ENCODE assay signal across 1 cellular context in genomic region chr18:23154823-23155517, GRCh38.
TF ChIP-seq lines count a peak whose summit lies in the region.

No MANE protein-coding gene starts in this region.

TF ChIP-seq in IMR-90, 13 proteins besides CTCF, POLR2A, EP300 and RAD21:
- TF ChIP-seq CHD1 (IDR thresholded peaks at IDR 0.05; ENCODE audit: low read depth, low read length): no peak
- TF ChIP-seq SMC3 (IDR thresholded peaks at IDR 0.05; ENCODE audit: low read depth, low read length): no peak
- TF ChIP-seq NFE2L2 (IDR thresholded peaks at IDR 0.05; ENCODE audit: low read depth, low read length): no peak
- TF ChIP-seq MAFK (IDR thresholded peaks at IDR 0.05; ENCODE audit: low read depth, low read length): no peak
- TF ChIP-seq MAZ (IDR thresholded peaks at IDR 0.05; ENCODE audit: borderline replicate concordance, low read depth, low read length): no peak
- no peak for TF ChIP-seq RCOR1 (IDR thresholded peaks at IDR 0.05; ENCODE audit: insufficient replicate concordance, low read length)
- TF ChIP-seq CEBPB (IDR thresholded peaks at IDR 0.05; ENCODE audit: low read depth, low read length): no peak
- no peak for TF ChIP-seq USF2 (IDR thresholded peaks at IDR 0.05; ENCODE audit: low read depth, low read length)
- TF ChIP-seq FOS (IDR thresholded peaks at IDR 0.05; ENCODE audit: low read depth, low read length): no peak
